14 cellular contexts compared by ENCODE assay signal in the genomic region with DNA sequence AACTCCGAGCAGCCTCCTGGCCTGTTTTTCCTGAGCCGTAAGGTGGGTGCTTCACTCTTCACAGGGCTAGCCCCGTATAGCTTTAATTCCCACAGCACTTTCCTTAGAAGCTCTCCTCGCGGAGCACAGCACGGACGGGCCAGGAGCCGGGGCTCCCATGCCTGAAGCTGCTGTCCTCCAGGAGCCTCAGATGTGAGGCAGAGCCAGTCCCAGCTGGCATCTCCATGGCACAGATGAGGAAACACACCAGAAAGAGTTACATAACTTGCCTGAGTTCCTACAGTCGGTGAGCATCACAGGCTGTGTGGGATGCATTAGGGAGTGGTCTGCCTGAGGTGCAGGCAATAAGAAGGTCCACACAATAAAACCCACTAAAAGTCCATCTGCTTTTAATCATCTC.
DNase-seq lines count a peak whose midpoint lies in the region; TF ChIP-seq lines count a peak whose summit lies in the region.
"Had no signal": no experiment of that assay in that cellular context is flagged by ENCODE, and none has a peak within 500 bp of the region (broad histone marks: within the 10 kb centered on the region; RNA-seq: fewer than 3 reads in every experiment).

No MANE protein-coding gene starts in this region.

- peaks cover 3% of the 10 kb centered on the region for H3K9me3 Mint-ChIP-seq in glutamatergic neuron (ENCODE audit: unreplicated experiment)
- H3K9me3 Mint-ChIP-seq: CD8-positive, alpha-beta T cell had no signal

- DNase-seq in NCI-H2107 (lab: John Stamatoyannopoulos, UW) (peak; percentile 15), NCI-H2107 treated with DMSO at 0.1 percent for 48 hours (lab: John Stamatoyannopoulos, UW; ENCODE audit: unreplicated experiment) (no peak), glutamatergic neuron (no peak), NOMO-1 (lab: John Stamatoyannopoulos, UW; ENCODE audit: unreplicated experiment in 2 of 2) (no peak), hepatic stellate cell (ENCODE audit: low spot score) (no peak)
- DNase-seq: Calu3; CD8-positive, alpha-beta T cell; KG1; NCI-H1436; NCI-H1930; NCI-H774 had no signal

- H3K4me1 Mint-ChIP-seq in glutamatergic neuron (ENCODE audit: low read depth, unreplicated experiment): peaks cover 35% of the 10 kb centered on the region

- TF ChIP-seq CTCF in glutamatergic neuron (IDR thresholded peaks at IDR 0.05; ENCODE audit: partially characterized antibody, unreplicated experiment): no peak

- peak overlapping the region; percentile 97 for H3K27ac ChIP-seq in angular gyrus (ENCODE audit: low read depth, low read length)
- H3K27ac ChIP-seq in temporal lobe (ENCODE audit: low read depth, low read length): peak overlapping the region; percentile 68
- H3K27ac ChIP-seq: BLaER1 treated with 17β-estradiol and CSF1 and Interleukin-3, amounts not matched to agents 10 nM and 100 nM had no signal

- H3K4me3 Mint-ChIP-seq in glutamatergic neuron (ENCODE audit: unreplicated experiment): peak overlapping the region; percentile 53
- H3K4me3 Mint-ChIP-seq: CD8-positive, alpha-beta T cell had no signal

- no peaks in the 10 kb centered on the region for H3K36me3 Mint-ChIP-seq in glutamatergic neuron (ENCODE audit: unreplicated experiment)
- H3K36me3 Mint-ChIP-seq: CD8-positive, alpha-beta T cell had no signal

- H3K27ac Mint-ChIP-seq in glutamatergic neuron (ENCODE audit: unreplicated experiment): peak overlapping the region; percentile 95
- H3K27ac Mint-ChIP-seq: CD8-positive, alpha-beta T cell had no signal

- H3K27me3 Mint-ChIP-seq in glutamatergic neuron (ENCODE audit: unreplicated experiment): no peaks in the 10 kb centered on the region
